Comparison of ENCODE assay signal across 28 cellular contexts in the genomic region with DNA sequence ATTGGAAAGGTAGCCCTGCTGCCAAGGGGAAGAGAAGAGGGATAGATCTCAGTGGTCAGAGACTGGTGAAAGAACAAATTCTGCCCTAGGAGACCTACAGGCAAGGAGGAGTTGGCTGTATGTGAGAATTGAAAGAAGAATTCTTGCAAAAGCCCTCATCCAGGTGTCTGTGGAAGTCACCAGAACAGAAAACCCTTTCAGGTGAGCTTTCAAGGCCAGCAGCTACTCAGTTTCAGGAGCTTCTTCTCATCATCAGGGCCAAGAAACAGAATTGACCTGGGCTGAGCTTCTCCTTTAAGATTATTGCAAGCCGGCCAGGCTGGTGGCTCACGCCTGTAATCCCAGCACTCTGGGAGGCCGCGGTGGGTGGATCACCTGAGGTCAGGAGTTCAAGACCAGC.
"Had no signal": no experiment of that assay in that cellular context is flagged by ENCODE, and none has a peak within 500 bp of the region (broad histone marks: within the 10 kb centered on the region; RNA-seq: fewer than 3 reads in every experiment).

No MANE protein-coding gene starts in this region.

- H3K4me3 ChIP-seq: stomach, suprapubic skin, testis, thoracic aorta, thyroid gland, tibial artery, tibial nerve, transverse colon, upper lobe of left lung, upper lobe of right lung, uterus, vagina had no signal

- H3K27me3 Mint-ChIP-seq: stimulated activated naive CD8-positive, alpha-beta T cell treated with anti-CD3 and anti-CD28 coated beads, Interleukin-15, amount 100 ng/mL, for 72 hours; stimulated activated naive CD8-positive, alpha-beta T cell treated with anti-CD3 and anti-CD28 coated beads, Interleukin-15, Interleukin-2, amounts not matched to agents 100 ng/mL and 50 ng/mL, for 24 hours; type B pancreatic cell had no signal

- H3K27me3 ChIP-seq: stomach, suprapubic skin, testis, thyroid gland, tibial artery, tibial nerve, transverse colon, upper lobe of left lung, upper lobe of right lung, uterus, vagina had no signal

- H3K9me3 ChIP-seq: stomach, suprapubic skin, testis, thoracic aorta, thyroid gland, tibial artery, tibial nerve, transverse colon, upper lobe of left lung, upper lobe of right lung, uterus, vagina had no signal

- H3K27ac Mint-ChIP-seq: stimulated activated effector memory CD8-positive, alpha-beta T cell treated with anti-CD3 and anti-CD28 coated beads, Interleukin-12 subunit alpha, Interleukin-12 subunit beta, amount 100 ng/mL, for 72 hours; stimulated activated memory B cell treated with anti-CD40 and anti-IgM and Interleukin-4, amounts not matched to agents 10 μg/mL and 1 μg/mL and 100 μg/mL, for 72 hours; stimulated activated naive B cell treated with anti-CD40 and anti-IgM and Interleukin-4, amounts not matched to agents 10 μg/mL and 1 μg/mL and 100 μg/mL, for 72 hours; stimulated activated naive CD8-positive, alpha-beta T cell treated with anti-CD3 and anti-CD28 coated beads, Interleukin-15, amount 100 ng/mL, for 72 hours; stimulated activated naive CD8-positive, alpha-beta T cell treated with anti-CD3 and anti-CD28 coated beads, Interleukin-15, Interleukin-2, amounts not matched to agents 100 ng/mL and 50 ng/mL, for 24 hours; type B pancreatic cell had no signal

- H3K4me3 Mint-ChIP-seq: stimulated activated effector memory CD8-positive, alpha-beta T cell treated with anti-CD3 and anti-CD28 coated beads, Interleukin-12 subunit alpha, Interleukin-12 subunit beta, amount 100 ng/mL, for 72 hours; stimulated activated memory B cell treated with anti-CD40 and anti-IgM and Interleukin-4, amounts not matched to agents 10 μg/mL and 1 μg/mL and 100 μg/mL, for 72 hours; stimulated activated naive B cell treated with anti-CD40 and anti-IgM and Interleukin-4, amounts not matched to agents 10 μg/mL and 1 μg/mL and 100 μg/mL, for 72 hours; stimulated activated naive CD8-positive, alpha-beta T cell treated with anti-CD3 and anti-CD28 coated beads, Interleukin-15, amount 100 ng/mL, for 72 hours; stimulated activated naive CD8-positive, alpha-beta T cell treated with anti-CD3 and anti-CD28 coated beads, Interleukin-15, Interleukin-2, amounts not matched to agents 100 ng/mL and 50 ng/mL, for 24 hours; type B pancreatic cell had no signal

- H3K36me3 ChIP-seq: stomach, suprapubic skin, thoracic aorta, thyroid gland, tibial artery, tibial nerve, transverse colon, upper lobe of left lung, upper lobe of right lung, uterus, vagina had no signal

- H3K27ac ChIP-seq: stomach, suprapubic skin, testis, thoracic aorta, thyroid gland, tibial artery, tibial nerve, transverse colon, upper lobe of left lung, upper lobe of right lung, uterus, vagina had no signal

- H3K4me1 ChIP-seq: stomach, suprapubic skin, testis, thyroid gland, tibial artery, tibial nerve, transverse colon, upper lobe of left lung, upper lobe of right lung, uterus, vagina had no signal

- DNase-seq: stimulated activated CD4-positive, alpha-beta T cell treated with anti-CD3 and anti-CD28 coated beads, Interleukin-2, amount 100 ng/mL, for 48 hours; stimulated activated CD4-positive, alpha-beta T cell treated with anti-CD3 and anti-CD28 coated beads, Interleukin-4, amount 100 ng/mL, for 1 hour; stimulated activated CD4-positive, alpha-beta T cell treated with anti-CD3 and anti-CD28 coated beads, Interleukin-4, amount 100 ng/mL, for 24 hours; stimulated activated CD4-positive, alpha-beta T cell treated with anti-CD3 and anti-CD28 coated beads, Interleukin-4, amount 100 ng/mL, for 4 hours; stimulated activated CD8-positive, alpha-beta memory T cell treated with anti-CD3 and anti-CD28 coated beads, Interleukin-4, amount 100 ng/mL, for 48 hours; stimulated activated naive B cell treated with anti-CD40 and anti-IgM and Interleukin-4, amounts not matched to agents 10 μg/mL and 1 μg/mL and 100 μg/mL, for 72 hours; stimulated activated naive CD4-positive, alpha-beta T cell; stimulated activated naive CD4-positive, alpha-beta T cell treated with Interleukin-2 at 50 U/mL for 16 hours; stimulated activated naive CD8-positive, alpha-beta T cell treated with anti-CD3 and anti-CD28 coated beads, Interleukin-15, amount 100 ng/mL, for 72 hours; stimulated activated naive CD8-positive, alpha-beta T cell treated with anti-CD3 and anti-CD28 coated beads, Interleukin-15, Interleukin-2, amounts not matched to agents 100 U/mL and 50 U/mL, for 24 hours; stomach; substantia nigra; testis; thyroid gland; tibial artery; transverse colon; trophoblast cell; upper lobe of left lung; upper lobe of right lung; uterus had no signal

- H3K9me3 Mint-ChIP-seq: stimulated activated effector memory CD8-positive, alpha-beta T cell treated with anti-CD3 and anti-CD28 coated beads, Interleukin-12 subunit alpha, Interleukin-12 subunit beta, amount 100 ng/mL, for 72 hours; stimulated activated memory B cell treated with anti-CD40 and anti-IgM and Interleukin-4, amounts not matched to agents 10 μg/mL and 1 μg/mL and 100 μg/mL, for 72 hours; stimulated activated naive B cell treated with anti-CD40 and anti-IgM and Interleukin-4, amounts not matched to agents 10 μg/mL and 1 μg/mL and 100 μg/mL, for 72 hours; stimulated activated naive CD8-positive, alpha-beta T cell treated with anti-CD3 and anti-CD28 coated beads, Interleukin-15, amount 100 ng/mL, for 72 hours; stimulated activated naive CD8-positive, alpha-beta T cell treated with anti-CD3 and anti-CD28 coated beads, Interleukin-15, Interleukin-2, amounts not matched to agents 100 ng/mL and 50 ng/mL, for 24 hours; type B pancreatic cell had no signal

- H3K4me1 Mint-ChIP-seq: stimulated activated effector memory CD8-positive, alpha-beta T cell treated with anti-CD3 and anti-CD28 coated beads, Interleukin-12 subunit alpha, Interleukin-12 subunit beta, amount 100 ng/mL, for 72 hours; stimulated activated memory B cell treated with anti-CD40 and anti-IgM and Interleukin-4, amounts not matched to agents 10 μg/mL and 1 μg/mL and 100 μg/mL, for 72 hours; stimulated activated naive B cell treated with anti-CD40 and anti-IgM and Interleukin-4, amounts not matched to agents 10 μg/mL and 1 μg/mL and 100 μg/mL, for 72 hours; stimulated activated naive CD8-positive, alpha-beta T cell treated with anti-CD3 and anti-CD28 coated beads, Interleukin-15, amount 100 ng/mL, for 72 hours had no signal

- H3K36me3 Mint-ChIP-seq: stimulated activated effector memory CD8-positive, alpha-beta T cell treated with anti-CD3 and anti-CD28 coated beads, Interleukin-12 subunit alpha, Interleukin-12 subunit beta, amount 100 ng/mL, for 72 hours; stimulated activated memory B cell treated with anti-CD40 and anti-IgM and Interleukin-4, amounts not matched to agents 10 μg/mL and 1 μg/mL and 100 μg/mL, for 72 hours; type B pancreatic cell had no signal
